Comparison of ENCODE assay signal across 10 cellular contexts in genomic region chr1:3610823-3611169, GRCh38. TPM values are rescaled to one million over a fixed set of nuclear protein-coding genes. Genes with fewer than 3 reads are reported as not detected.
A peak's percentile ranks its signal among the peaks of the same experiment; 100 is the strongest.
DNase-seq lines count a peak whose midpoint lies in the region; ATAC-seq and TF ChIP-seq lines count a peak whose summit lies in the region.
"Had no signal": no experiment of that assay in that cellular context is flagged by ENCODE, and none has a peak within 500 bp of the region (broad histone marks: within the 10 kb centered on the region; RNA-seq: fewer than 3 reads in every experiment).

No MANE protein-coding gene starts in this region.

- in situ Hi-C loops in transverse colon (cut with MboI; ENCODE audit: low pct_ligation_motif_present in 1 of 4, low pct_unique_long_range_greater_than_20kb in 1 of 4, low sequenced_read_pairs in 3 of 4), result no loop called here

- H3K27ac Mint-ChIP-seq in activated naive CD4-positive, alpha-beta T cell treated with anti-CD3 and anti-CD28 coated beads, Interleukin-2, amount 50 U/mL, for 24 hours, result no peak overlapping the region
- H3K27ac Mint-ChIP-seq in chondrocyte (ENCODE audit: unreplicated experiment) (no peak overlapping the region), mesothelial cell of epicardium (peak overlapping the region; percentile 97)
- H3K27ac Mint-ChIP-seq: T-helper 1 cell treated with Interleukin-12 subunit alpha and Interleukin-12 subunit beta and Interleukin-4 antibody, amounts not matched to agents 30 μg/mL and 1 μg/mL, for 36 hours had no signal

- TF ChIP-seq CTCF in chondrocyte (IDR thresholded peaks at IDR 0.05) (no peak), mesothelial cell of epicardium (IDR thresholded peaks at IDR 0.05; ENCODE audit: unreplicated experiment) (no peak), transverse colon (IDR thresholded peaks at IDR 0.05) (no peak), uterus (IDR thresholded peaks at IDR 0.05) (no peak)

- no peaks in the 10 kb centered on the region for H3K36me3 Mint-ChIP-seq in activated naive CD4-positive, alpha-beta T cell treated with anti-CD3 and anti-CD28 coated beads, Interleukin-2, amount 50 U/mL, for 24 hours
- no peaks in the 10 kb centered on the region for H3K36me3 Mint-ChIP-seq in chondrocyte (ENCODE audit: low read depth)
- H3K36me3 Mint-ChIP-seq in mesothelial cell of epicardium, result no peaks in the 10 kb centered on the region

- 2% methylated on average over 15 of the region's 18 CpGs; no CpG with 5 or more reads in 1 of the 2 donors for WGBS in transverse colon (ENCODE audit: low coverage in 1 of 2), 2 donors

- no peak for DNase-seq in activated naive CD4-positive, alpha-beta T cell treated with anti-CD3 and anti-CD28 coated beads, Interleukin-2, amount 50 U/mL, for 16 hours
- DNase-seq in chondrocyte (ENCODE audit: low spot score), result no peak
- DNase-seq in mesothelial cell of epicardium (ENCODE audit: low spot score in 2 of 2, unreplicated experiment in 2 of 2), result no peak
- no peak for DNase-seq in transverse colon
- DNase-seq in uterus, result no peak
- no peak for DNase-seq in SHP77 treated with DMSO at 0.1 percent for 48 hours (lab: John Stamatoyannopoulos, UW)
- DNase-seq: NCI-H1092 had no signal

- H3K4me3 Mint-ChIP-seq in activated naive CD4-positive, alpha-beta T cell treated with anti-CD3 and anti-CD28 coated beads, Interleukin-2, amount 50 U/mL, for 24 hours, result peak overlapping the region; percentile 44
- H3K4me3 Mint-ChIP-seq in chondrocyte (ENCODE audit: unreplicated experiment) (peak overlapping the region; percentile 67), mesothelial cell of epicardium (peak overlapping the region; percentile 92)
- H3K4me3 Mint-ChIP-seq: T-helper 1 cell treated with Interleukin-12 subunit alpha and Interleukin-12 subunit beta and Interleukin-4 antibody, amounts not matched to agents 30 μg/mL and 1 μg/mL, for 36 hours had no signal

- no peak for TF ChIP-seq EP300 in transverse colon (IDR thresholded peaks at IDR 0.05; ENCODE audit: low read depth)

- H3K4me1 Mint-ChIP-seq in activated naive CD4-positive, alpha-beta T cell treated with anti-CD3 and anti-CD28 coated beads, Interleukin-2, amount 50 U/mL, for 24 hours, result peaks cover 9% of the 10 kb centered on the region
- H3K4me1 Mint-ChIP-seq in chondrocyte (ENCODE audit: low read depth), result peaks cover 28% of the 10 kb centered on the region
- H3K4me1 Mint-ChIP-seq in mesothelial cell of epicardium, result peaks cover 66% of the 10 kb centered on the region

- H3K9me3 Mint-ChIP-seq in activated naive CD4-positive, alpha-beta T cell treated with anti-CD3 and anti-CD28 coated beads, Interleukin-2, amount 50 U/mL, for 24 hours, result no peaks in the 10 kb centered on the region
- no peaks in the 10 kb centered on the region for H3K9me3 Mint-ChIP-seq in chondrocyte (ENCODE audit: low read depth)
- no peaks in the 10 kb centered on the region for H3K9me3 Mint-ChIP-seq in mesothelial cell of epicardium
- H3K9me3 Mint-ChIP-seq: T-helper 1 cell treated with Interleukin-12 subunit alpha and Interleukin-12 subunit beta and Interleukin-4 antibody, amounts not matched to agents 30 μg/mL and 1 μg/mL, for 36 hours had no signal

- H3K9me3 ChIP-seq in transverse colon (no peaks in the 10 kb centered on the region), uterus (no peaks in the 10 kb centered on the region)

- H3K4me1 ChIP-seq in transverse colon (peaks cover 11 to 19% (median 15%) of the 10 kb centered on the region in 4 donors), uterus (peaks cover 0 to 15% of the 10 kb centered on the region in 2 donors)

- no peak for TF ChIP-seq POLR2A in transverse colon (IDR thresholded peaks at IDR 0.05)
- TF ChIP-seq POLR2A in uterus (IDR thresholded peaks at IDR 0.05), result no peak

- H3K27me3 ChIP-seq in transverse colon, result peaks cover 51% of the 10 kb centered on the region
- no peaks in the 10 kb centered on the region for H3K27me3 ChIP-seq in uterus

- H3K27me3 Mint-ChIP-seq in activated naive CD4-positive, alpha-beta T cell treated with anti-CD3 and anti-CD28 coated beads, Interleukin-2, amount 50 U/mL, for 24 hours, result peaks cover 3% of the 10 kb centered on the region
- H3K27me3 Mint-ChIP-seq in chondrocyte (ENCODE audit: low read depth) (peaks cover 2% of the 10 kb centered on the region), mesothelial cell of epicardium (ENCODE audit: low read depth) (no peaks in the 10 kb centered on the region)

- no peak overlapping the region for H3K27ac ChIP-seq in transverse colon
- no peak overlapping the region for H3K27ac ChIP-seq in uterus

- H3K36me3 ChIP-seq in transverse colon (no peaks in the 10 kb centered on the region), uterus (no peaks in the 10 kb centered on the region)

- H3K4me3 ChIP-seq in transverse colon (peak overlapping the region in 3 of 4 donors; percentile 25 to 44 (median 40)), uterus (peak overlapping the region in 1 of 2 donors; percentile 33)

- intact Hi-C loops in transverse colon (cut with DNase I; ENCODE audit: low total_unique reads) (no loop called here), uterus (cut with DNase I; ENCODE audit: low total_unique reads) (no loop called here)

- no peak for ATAC-seq in GM21360 (IDR thresholded peaks at IDR 0.05; ENCODE audit: unreplicated experiment)

RNA-seq across cellular contexts. Expression of gene MEGF6, which starts 0.5 kb away (rescaled TPM):
- total RNA-seq in chondrocyte, result 185 to 332 TPM (median 328 TPM) in 3 replicates
- 194 to 209 TPM (median 204 TPM) in 3 replicates for total RNA-seq in mesothelial cell of epicardium
- total RNA-seq in transverse colon, result 10 to 100 TPM in 2 of 4 donors, 1 to 10 TPM in 2; 4.1 to 27.1 (median 11.4) TPM
- 10 to 100 TPM in 3 of 4 donors, under 1 TPM in 1; 0.88 to 69.0 (median 36.9) TPM for total RNA-seq in uterus

RNA-seq across cellular contexts. Expression of gene TPRG1L, which starts 14.0 kb away (rescaled TPM):
- total RNA-seq in chondrocyte, result 52.5 to 53.7 TPM (median 53.6 TPM) in 3 replicates
- total RNA-seq in mesothelial cell of epicardium, result 15.1 to 15.9 TPM (median 15.7 TPM) in 3 replicates
- 10 to 100 TPM; 24.5 to 86.8 (median 56.0) TPM for total RNA-seq in transverse colon
- 10 to 100 TPM; 18.7 to 43.4 (median 29.6) TPM for total RNA-seq in uterus

RNA-seq across cellular contexts. Expression of gene WRAP73, which starts 39.1 kb away (rescaled TPM):
- 12.6 to 17.6 TPM (median 15.5 TPM) in 3 replicates for total RNA-seq in chondrocyte
- total RNA-seq in mesothelial cell of epicardium, result 20.8 to 26.4 TPM (median 21.4 TPM) in 3 replicates
- 10 to 100 TPM; 19.7 to 30.4 (median 25.5) TPM for total RNA-seq in transverse colon
- total RNA-seq in uterus, result 10 to 100 TPM in 3 of 4 donors, 1 to 10 TPM in 1; 4.6 to 31.7 (median 25.0) TPM

RNA-seq across cellular contexts. Expression of gene TP73, which starts 41.5 kb away (rescaled TPM):
- total RNA-seq in chondrocyte (0.05 to 0.58 TPM in 2 of 3 replicates, not detected in the other), mesothelial cell of epicardium (1.0 to 1.4 TPM (median 1.2 TPM) in 3 replicates), transverse colon (under 1 TPM in 2 of 4 donors, not detected in 2; 0.20 to 0.32 TPM), uterus (under 1 TPM in 2 of 4 donors, not detected in 2; 0.30 to 0.76 TPM)
